2 cellular contexts compared by ENCODE assay signal in the genomic region with DNA sequence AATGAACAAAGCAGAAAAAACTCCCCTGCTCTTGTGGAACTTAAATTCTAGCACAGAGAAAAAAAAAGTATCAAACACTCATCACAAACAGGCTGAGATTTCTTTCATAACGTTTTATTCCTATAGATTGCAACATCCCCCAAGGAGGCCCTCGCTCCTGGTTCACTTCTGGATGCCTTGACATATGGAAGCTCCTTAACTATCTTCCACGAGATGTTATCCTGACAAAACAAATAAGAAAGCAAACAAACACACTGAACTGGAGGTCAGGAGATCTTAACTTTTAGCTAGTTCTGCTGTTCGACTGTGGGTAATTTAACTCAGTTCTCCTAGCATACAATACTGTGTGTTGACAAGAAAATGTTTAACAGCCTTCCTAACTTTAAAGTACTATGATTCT.
A peak's percentile ranks its signal among the peaks of the same experiment; 100 is the strongest.
TF ChIP-seq lines count a peak whose summit lies in the region.

No MANE protein-coding gene starts in this region.

TF ChIP-seq in IMR-90, 13 proteins besides CTCF, POLR2A, EP300 and RAD21:
- TF ChIP-seq USF2 (IDR thresholded peaks at IDR 0.05; ENCODE audit: low read depth, low read length) (no peak), CEBPB (IDR thresholded peaks at IDR 0.05; ENCODE audit: low read depth, low read length) (peak; percentile 29; the same call in 1 of the 2 replicates), FOS (IDR thresholded peaks at IDR 0.05; ENCODE audit: low read depth, low read length) (no peak), CHD1 (IDR thresholded peaks at IDR 0.05; ENCODE audit: low read depth, low read length) (no peak), RCOR1 (IDR thresholded peaks at IDR 0.05; ENCODE audit: insufficient replicate concordance, low read length) (no peak), BHLHE40 (IDR thresholded peaks at IDR 0.05; ENCODE audit: low read depth, low read length) (no peak)

TF ChIP-seq in WTC11, 78 proteins besides CTCF, POLR2A, EP300 and RAD21:
- TF ChIP-seq, protein P1, sequence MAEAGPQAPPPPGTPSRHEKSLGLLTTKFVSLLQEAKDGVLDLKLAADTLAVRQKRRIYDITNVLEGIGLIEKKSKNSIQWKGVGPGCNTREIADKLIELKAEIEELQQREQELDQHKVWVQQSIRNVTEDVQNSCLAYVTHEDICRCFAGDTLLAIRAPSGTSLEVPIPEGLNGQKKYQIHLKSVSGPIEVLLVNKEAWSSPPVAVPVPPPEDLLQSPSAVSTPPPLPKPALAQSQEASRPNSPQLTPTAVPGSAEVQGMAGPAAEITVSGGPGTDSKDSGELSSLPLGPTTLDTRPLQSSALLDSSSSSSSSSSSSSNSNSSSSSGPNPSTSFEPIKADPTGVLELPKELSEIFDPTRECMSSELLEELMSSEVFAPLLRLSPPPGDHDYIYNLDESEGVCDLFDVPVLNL (CRISPR knock-in tag; IDR thresholded peaks at IDR 0.05; ENCODE audit: borderline replicate concordance, low read depth) = no peak
- TF ChIP-seq SMAD3 (CRISPR knock-in tag; IDR thresholded peaks at IDR 0.05; ENCODE audit: borderline replicate concordance) = no peak
- no peak for TF ChIP-seq ZBTB21 (CRISPR knock-in tag; IDR thresholded peaks at IDR 0.05; ENCODE audit: borderline replicate concordance)
- TF ChIP-seq HMGA2 (CRISPR knock-in tag; IDR thresholded peaks at IDR 0.05) = no peak
- TF ChIP-seq TEAD4 (CRISPR knock-in tag; IDR thresholded peaks at IDR 0.05) = no peak
- TF ChIP-seq E2F5 (CRISPR knock-in tag; IDR thresholded peaks at IDR 0.05) = no peak
- no peak for TF ChIP-seq ESRRA (CRISPR knock-in tag; IDR thresholded peaks at IDR 0.05; ENCODE audit: borderline replicate concordance)
- no peak for TF ChIP-seq NFYB (CRISPR knock-in tag; conservative IDR thresholded peaks at IDR 0.05; ENCODE audit: low read depth)
- TF ChIP-seq, protein P2, sequence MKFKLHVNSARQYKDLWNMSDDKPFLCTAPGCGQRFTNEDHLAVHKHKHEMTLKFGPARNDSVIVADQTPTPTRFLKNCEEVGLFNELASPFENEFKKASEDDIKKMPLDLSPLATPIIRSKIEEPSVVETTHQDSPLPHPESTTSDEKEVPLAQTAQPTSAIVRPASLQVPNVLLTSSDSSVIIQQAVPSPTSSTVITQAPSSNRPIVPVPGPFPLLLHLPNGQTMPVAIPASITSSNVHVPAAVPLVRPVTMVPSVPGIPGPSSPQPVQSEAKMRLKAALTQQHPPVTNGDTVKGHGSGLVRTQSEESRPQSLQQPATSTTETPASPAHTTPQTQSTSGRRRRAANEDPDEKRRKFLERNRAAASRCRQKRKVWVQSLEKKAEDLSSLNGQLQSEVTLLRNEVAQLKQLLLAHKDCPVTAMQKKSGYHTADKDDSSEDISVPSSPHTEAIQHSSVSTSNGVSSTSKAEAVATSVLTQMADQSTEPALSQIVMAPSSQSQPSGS (CRISPR knock-in tag; IDR thresholded peaks at IDR 0.05; ENCODE audit: borderline replicate concordance, low read depth) = no peak
- TF ChIP-seq ELF4 (CRISPR knock-in tag; IDR thresholded peaks at IDR 0.05; ENCODE audit: low read depth) = no peak
- no peak for TF ChIP-seq IRF1 (CRISPR knock-in tag; IDR thresholded peaks at IDR 0.05)
- TF ChIP-seq FOXP1 (CRISPR knock-in tag; IDR thresholded peaks at IDR 0.05; ENCODE audit: borderline replicate concordance) = no peak
- no peak for TF ChIP-seq E2F1 (CRISPR knock-in tag; IDR thresholded peaks at IDR 0.05)
- TF ChIP-seq ETV6 (CRISPR knock-in tag; IDR thresholded peaks at IDR 0.05) = no peak
- no peak for TF ChIP-seq MLX (CRISPR knock-in tag; IDR thresholded peaks at IDR 0.05)
- no peak for TF ChIP-seq ZNF671 (CRISPR knock-in tag; IDR thresholded peaks at IDR 0.05)
